ENCODE assay signal across 10 cellular contexts in the genomic region with DNA sequence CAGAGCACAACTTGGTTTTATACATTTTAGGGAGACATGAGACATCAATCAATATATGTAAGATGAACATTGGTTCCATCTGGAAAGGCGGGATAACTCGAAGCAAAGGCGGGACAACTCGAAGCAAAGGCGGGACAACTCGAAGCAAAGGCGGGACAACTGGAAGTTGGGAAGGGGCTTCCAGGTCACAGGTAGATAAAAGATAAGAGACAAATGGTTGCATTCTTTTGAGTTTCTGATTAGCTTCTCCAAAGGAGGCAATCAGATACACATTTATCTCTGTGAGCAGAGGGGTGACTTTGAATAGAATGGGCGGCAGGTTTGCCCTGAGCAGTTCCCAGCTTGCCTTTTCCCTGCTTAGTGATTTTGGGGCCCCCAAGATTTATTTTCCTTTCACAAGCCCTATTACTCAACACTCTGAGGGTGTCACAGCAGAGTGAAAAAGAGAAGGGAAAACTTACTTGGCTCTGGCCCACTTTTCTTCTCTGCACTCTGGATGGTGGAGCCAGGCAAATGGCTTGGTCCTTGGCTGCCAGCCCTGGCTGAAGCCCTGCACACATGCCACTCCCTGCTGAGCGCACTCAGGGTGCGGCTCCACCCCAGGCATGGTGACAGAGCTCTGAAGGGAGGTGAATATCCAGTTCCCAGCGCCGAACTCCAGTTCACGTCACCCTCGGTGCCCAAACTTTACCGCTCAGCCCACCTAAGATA. TPM values are rescaled to one million over a fixed set of nuclear protein-coding genes. Genes with fewer than 3 reads are reported as not detected.
A peak's percentile ranks its signal among the peaks of the same experiment; 100 is the strongest.
DNase-seq lines count a peak whose midpoint lies in the region; ATAC-seq and TF ChIP-seq lines count a peak whose summit lies in the region.
"Had no signal": no experiment of that assay in that cellular context is flagged by ENCODE, and none has a peak within 500 bp of the region (broad histone marks: within the 10 kb centered on the region; RNA-seq: fewer than 3 reads in every experiment).

No MANE protein-coding gene starts in this region.

- H3K27me3 ChIP-seq in breast epithelium (no peaks in the 10 kb centered on the region), left lung (no peaks in the 10 kb centered on the region), thyroid gland (no peaks in the 10 kb centered on the region)

- intact Hi-C loops in breast epithelium (cut with DNase I; ENCODE audit: low total_unique reads), result no loop called here
- intact Hi-C loops in left lung (cut with DNase I), result no loop called here
- intact Hi-C loops in thyroid gland (cut with DNase I), result no loop called here

- 55 to 70% methylated on average over 15 of the region's 15 CpGs for WGBS in thyroid gland, 2 donors

- H3K4me3 ChIP-seq in breast epithelium, result peak overlapping the region in 2 of 3 donors; percentile 19 to 38
- no peak overlapping the region for H3K4me3 ChIP-seq in left lung
- H3K4me3 ChIP-seq in thyroid gland (replicated peaks in 1 of 3), result no peak overlapping the region

- ATAC-seq in left lung, result peak; percentile 98
- no peak for ATAC-seq in GM19467 (IDR thresholded peaks at IDR 0.05; ENCODE audit: unreplicated experiment)
- ATAC-seq in HG02884 (IDR thresholded peaks at IDR 0.05; ENCODE audit: unreplicated experiment), result no peak

- TF ChIP-seq POLR2A in breast epithelium (IDR thresholded peaks at IDR 0.05) (no peak), thyroid gland (IDR thresholded peaks at IDR 0.05) (no peak)

- H3K36me3 ChIP-seq in breast epithelium, result no peaks in the 10 kb centered on the region
- H3K36me3 ChIP-seq in left lung, result no peaks in the 10 kb centered on the region
- H3K36me3 ChIP-seq in thyroid gland, result no peaks in the 10 kb centered on the region

- TF ChIP-seq CTCF in breast epithelium (IDR thresholded peaks at IDR 0.05) (no peak), left lung (IDR thresholded peaks at IDR 0.05) (no peak), thyroid gland (IDR thresholded peaks at IDR 0.05) (no peak)

- H3K9me3 ChIP-seq in breast epithelium (no peaks in the 10 kb centered on the region), left lung (no peaks in the 10 kb centered on the region), thyroid gland (no peaks in the 10 kb centered on the region)

- DNase-seq in M059J (ENCODE audit: low read depth) (peak; percentile 42), breast epithelium (ENCODE audit: low spot score in 2 of 2) (peak; percentile 81 to 86), left lung (peak; percentile 83 to 90), thyroid gland (peak; percentile 93 to 94)
- DNase-seq in stimulated activated CD4-positive, alpha-beta T cell treated with anti-CD3 and anti-CD28 coated beads, Interleukin-4, amount 100 ng/mL, for 24 hours, result no peak
- DNase-seq: activated gamma-delta T cell, SW 1271 had no signal

- H3K4me1 ChIP-seq in breast epithelium (no peaks in the 10 kb centered on the region), left lung (peaks cover under 1 to 10% of the 10 kb centered on the region in 2 donors), thyroid gland (peaks cover 7 to 27% of the 10 kb centered on the region in 2 donors)

- H3K27ac ChIP-seq in breast epithelium, result peak overlapping the region; percentile 46 to 56
- H3K27ac ChIP-seq in left lung, result peak overlapping the region in 1 of 2 donors; percentile 13
- no peak overlapping the region for H3K27ac ChIP-seq in thyroid gland
- H3K27ac ChIP-seq: HL-60 had no signal

RNA-seq across cellular contexts. Expression of a gene that starts 46.7 kb away (rescaled TPM):
- 17.0 and 19.2 TPM in 2 replicates for total RNA-seq in M059J (2014; rRNA removed; shearing (Covaris generic))
- total RNA-seq in breast epithelium, result 10 to 100 TPM; 48.2 to 93.7 (median 60.6) TPM
- total RNA-seq in left lung, result 10 to 100 TPM; 25.6 to 31.0 TPM
- 10 to 100 TPM; 48.6 to 88.4 (median 57.7) TPM for total RNA-seq in thyroid gland

Comparison
In these comparisons a context has a peak if more than half of its experiments do, and no peak if none do; other contexts are left out.
1. H3K27ac ChIP-seq: peak in breast epithelium (2 of 2); none in thyroid gland (0 of 3).
2. H3K4me3 ChIP-seq: peak in breast epithelium (2 of 3); none in left lung (0 of 2) and thyroid gland (0 of 3).